In genomic region chrX:8500203-8500602, GRCh38 we compare ENCODE assay signal across 9 cellular contexts. TPM values are rescaled to one million over a fixed set of nuclear protein-coding genes. Genes with fewer than 3 reads are reported as not detected.
"Had no signal": no experiment of that assay in that cellular context is flagged by ENCODE, and none has a peak within 500 bp of the region (broad histone marks: within the 10 kb centered on the region; RNA-seq: fewer than 3 reads in every experiment).

No MANE protein-coding gene starts in this region.

- H3K4me3 Mint-ChIP-seq: IgD-negative memory B cell had no signal

- H3K27ac Mint-ChIP-seq: IgD-negative memory B cell had no signal

- ATAC-seq: HepG2, K562 had no signal

- H3K27me3 Mint-ChIP-seq: IgD-negative memory B cell had no signal

- H3K27ac ChIP-seq: HL-60 had no signal

- H3K4me3 ChIP-seq: K562 had no signal

- FAIRE-seq: HTR-8/SVneo, K562 had no signal

- DNase-seq: IMR-90, KBM-7, KG1 had no signal

- H3K4me1 Mint-ChIP-seq: IgD-negative memory B cell had no signal

RNA-seq across cellular contexts. Expression of gene VCX3B, which starts 35.6 kb away (rescaled TPM):
- total RNA-seq: HepG2, HT-29, IMR-90 had no signal
- polyA plus RNA-seq: HepG2, IgD-negative memory B cell, IMR-90 had no signal
